In the genomic region with DNA sequence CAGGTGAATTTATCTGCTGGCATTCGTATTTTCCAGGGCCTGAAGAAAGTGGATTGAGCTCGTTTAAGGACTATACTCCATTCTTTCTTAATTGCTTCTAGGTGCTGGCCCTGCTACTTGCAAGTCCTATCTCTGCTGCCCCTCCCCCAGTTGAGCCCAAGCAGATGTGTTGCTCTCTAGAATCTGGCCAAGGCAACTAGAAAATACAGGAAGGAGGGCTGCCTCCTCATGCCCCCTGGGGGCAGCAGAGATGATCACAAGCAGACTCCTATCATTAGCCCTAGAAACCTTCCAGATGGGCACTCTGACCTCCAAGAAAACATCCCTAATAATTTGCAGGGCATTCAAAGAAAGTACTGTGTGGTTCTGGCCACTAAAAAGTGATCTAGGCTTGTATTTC, we compare ENCODE assay signal across 9 cellular contexts.
DNase-seq lines count a peak whose midpoint lies in the region; ATAC-seq and TF ChIP-seq lines count a peak whose summit lies in the region.
"Had no signal": no experiment of that assay in that cellular context is flagged by ENCODE, and none has a peak within 500 bp of the region (broad histone marks: within the 10 kb centered on the region; RNA-seq: fewer than 3 reads in every experiment).

No MANE protein-coding gene starts in this region.

- H3K4me3 ChIP-seq in GM12864 (ENCODE audit: low read depth, low read length), result no peak overlapping the region
- no peak overlapping the region for H3K4me3 ChIP-seq in Jurkat, Clone E6-1 (ENCODE audit: low read length)
- no peak overlapping the region for H3K4me3 ChIP-seq in WERI-Rb-1 (ENCODE audit: low read depth, low read length)
- no peak overlapping the region for H3K4me3 ChIP-seq in naive thymus-derived CD4-positive, alpha-beta T cell (ENCODE audit: low read length)

- H3K4me3 Mint-ChIP-seq in mesothelial cell of epicardium, result peak overlapping the region; percentile 3
- no peak overlapping the region for H3K4me3 Mint-ChIP-seq in naive thymus-derived CD4-positive, alpha-beta T cell
- H3K4me3 Mint-ChIP-seq in activated CD4-positive, alpha-beta T cell treated with anti-CD3 and anti-CD28 coated beads, Interleukin-2, amount 10 ng/mL, durations not matched to agents 24 days and 14 days, result no peak overlapping the region

- H3K4me1 ChIP-seq in naive thymus-derived CD4-positive, alpha-beta T cell (ENCODE audit: control insufficient read depth in 2 of 2, insufficient read depth in 2 of 2, low read length in 2 of 2), result no peaks in the 10 kb centered on the region
- H3K4me1 ChIP-seq: parathyroid adenoma had no signal

- H3K36me3 Mint-ChIP-seq in mesothelial cell of epicardium, result peaks cover 9% of the 10 kb centered on the region
- H3K36me3 Mint-ChIP-seq in naive thymus-derived CD4-positive, alpha-beta T cell, result peaks cover 0 to 14% (median 3%) of the 10 kb centered on the region in 5 donors
- H3K36me3 Mint-ChIP-seq in activated CD4-positive, alpha-beta T cell treated with anti-CD3 and anti-CD28 coated beads, Interleukin-2, amount 10 ng/mL, durations not matched to agents 24 days and 14 days (ENCODE audit: low read depth), result no peaks in the 10 kb centered on the region

- H3K27ac ChIP-seq in WERI-Rb-1 (no peak overlapping the region), caudate nucleus (ENCODE audit: low read depth, low read length) (no peak overlapping the region)
- H3K27ac ChIP-seq in naive thymus-derived CD4-positive, alpha-beta T cell (ENCODE audit: low read depth, low read length), result no peak overlapping the region
- H3K27ac ChIP-seq: parathyroid adenoma had no signal

- H3K4me1 Mint-ChIP-seq in mesothelial cell of epicardium, result peaks cover 63% of the 10 kb centered on the region
- peaks cover 0 to 6% (median 0%) of the 10 kb centered on the region in 7 donors for H3K4me1 Mint-ChIP-seq in naive thymus-derived CD4-positive, alpha-beta T cell
- H3K4me1 Mint-ChIP-seq in activated CD4-positive, alpha-beta T cell treated with anti-CD3 and anti-CD28 coated beads, Interleukin-2, amount 10 ng/mL, durations not matched to agents 24 days and 14 days, result no peaks in the 10 kb centered on the region

- DNase-seq in GM12864 (ENCODE audit: low read depth), result no peak
- peak; percentile 14 for DNase-seq in Jurkat, Clone E6-1 (ENCODE audit: low read depth, low spot score)
- peak; percentile 92 for DNase-seq in WERI-Rb-1
- DNase-seq in mesothelial cell of epicardium (ENCODE audit: low spot score in 2 of 2, unreplicated experiment in 2 of 2), result no peak
- no peak for DNase-seq in caudate nucleus (lab: John Stamatoyannopoulos, UW)
- DNase-seq in naive thymus-derived CD4-positive, alpha-beta T cell, result no peak
- DNase-seq in activated CD4-positive, alpha-beta T cell treated with anti-CD3 and anti-CD28 coated beads, Interleukin-2, amount 10 ng/mL, durations not matched to agents 24 days and 14 days, result no peak
- DNase-seq: stimulated activated CD8-positive, alpha-beta memory T cell treated with anti-CD3 and anti-CD28 coated beads, Interleukin-4, amount 100 ng/mL, for 48 hours had no signal

- H3K27me3 Mint-ChIP-seq in mesothelial cell of epicardium (ENCODE audit: low read depth), result no peaks in the 10 kb centered on the region
- no peaks in the 10 kb centered on the region for H3K27me3 Mint-ChIP-seq in naive thymus-derived CD4-positive, alpha-beta T cell
- no peaks in the 10 kb centered on the region for H3K27me3 Mint-ChIP-seq in activated CD4-positive, alpha-beta T cell treated with anti-CD3 and anti-CD28 coated beads, Interleukin-2, amount 10 ng/mL, durations not matched to agents 24 days and 14 days

- peak overlapping the region; percentile 75 for H3K27ac Mint-ChIP-seq in mesothelial cell of epicardium
- no peak overlapping the region for H3K27ac Mint-ChIP-seq in naive thymus-derived CD4-positive, alpha-beta T cell
- no peak overlapping the region for H3K27ac Mint-ChIP-seq in activated CD4-positive, alpha-beta T cell treated with anti-CD3 and anti-CD28 coated beads, Interleukin-2, amount 10 ng/mL, durations not matched to agents 24 days and 14 days

- peaks cover 9% of the 10 kb centered on the region for H3K9me3 Mint-ChIP-seq in mesothelial cell of epicardium
- H3K9me3 Mint-ChIP-seq in naive thymus-derived CD4-positive, alpha-beta T cell, result peaks cover 0 to 1% (median 0%) of the 10 kb centered on the region in 11 donors
- no peaks in the 10 kb centered on the region for H3K9me3 Mint-ChIP-seq in activated CD4-positive, alpha-beta T cell treated with anti-CD3 and anti-CD28 coated beads, Interleukin-2, amount 10 ng/mL, durations not matched to agents 24 days and 14 days

- TF ChIP-seq CTCF in GM12864 (IDR thresholded peaks at IDR 0.05; ENCODE audit: low read depth, low read length, missing control alignments) (peak; percentile 38), WERI-Rb-1 (IDR thresholded peaks at IDR 0.05; ENCODE audit: low read depth, low read length) (peak; percentile 83), mesothelial cell of epicardium (IDR thresholded peaks at IDR 0.05; ENCODE audit: unreplicated experiment) (no peak)

- H3K36me3 ChIP-seq in WERI-Rb-1, result no peaks in the 10 kb centered on the region
- no peaks in the 10 kb centered on the region for H3K36me3 ChIP-seq in naive thymus-derived CD4-positive, alpha-beta T cell (ENCODE audit: control insufficient read depth in 2 of 3, insufficient read depth in 3 of 3, low read length in 3 of 3)

- no peaks in the 10 kb centered on the region for H3K9me3 ChIP-seq in WERI-Rb-1 (ENCODE audit: severe bottlenecking)
- H3K9me3 ChIP-seq in naive thymus-derived CD4-positive, alpha-beta T cell (ENCODE audit: control insufficient read depth in 2 of 3, low read length in 3 of 3), result no peaks in the 10 kb centered on the region

- intact Hi-C loops in naive thymus-derived CD4-positive, alpha-beta T cell (cut with micrococcal nuclease), result no loop called here
- intact Hi-C loops in activated CD4-positive, alpha-beta T cell treated with anti-CD3 and anti-CD28 coated beads, Interleukin-2, amount 10 ng/mL, durations not matched to agents 24 days and 14 days (cut with micrococcal nuclease), result no loop called here

- H3K27me3 ChIP-seq in WERI-Rb-1 (ENCODE audit: insufficient read depth, low read depth, severe bottlenecking), result no peaks in the 10 kb centered on the region
- no peaks in the 10 kb centered on the region for H3K27me3 ChIP-seq in naive thymus-derived CD4-positive, alpha-beta T cell (ENCODE audit: control insufficient read depth in 2 of 2, insufficient read depth in 2 of 2, low read length in 2 of 2)

- CTCF ChIA-PET in naive thymus-derived CD4-positive, alpha-beta T cell (lab: Charles Lee), result no interaction called here

- ATAC-seq in naive thymus-derived CD4-positive, alpha-beta T cell, result no peak

- POLR2A ChIA-PET in naive thymus-derived CD4-positive, alpha-beta T cell (lab: Charles Lee), result no interaction called here

Comparison
In these comparisons a context has a peak if more than half of its experiments do, and no peak if none do; other contexts are left out.
1. DNase-seq: peak in Jurkat, Clone E6-1 (single experiment) and WERI-Rb-1 (single experiment); none in GM12864 (single experiment), mesothelial cell of epicardium (0 of 2), caudate nucleus (0 of 61), naive thymus-derived CD4-positive, alpha-beta T cell (0 of 9) and activated CD4-positive, alpha-beta T cell treated with anti-CD3 and anti-CD28 coated beads, Interleukin-2, amount 10 ng/mL, durations not matched to agents 24 days and 14 days (single experiment).